In the genomic region with DNA sequence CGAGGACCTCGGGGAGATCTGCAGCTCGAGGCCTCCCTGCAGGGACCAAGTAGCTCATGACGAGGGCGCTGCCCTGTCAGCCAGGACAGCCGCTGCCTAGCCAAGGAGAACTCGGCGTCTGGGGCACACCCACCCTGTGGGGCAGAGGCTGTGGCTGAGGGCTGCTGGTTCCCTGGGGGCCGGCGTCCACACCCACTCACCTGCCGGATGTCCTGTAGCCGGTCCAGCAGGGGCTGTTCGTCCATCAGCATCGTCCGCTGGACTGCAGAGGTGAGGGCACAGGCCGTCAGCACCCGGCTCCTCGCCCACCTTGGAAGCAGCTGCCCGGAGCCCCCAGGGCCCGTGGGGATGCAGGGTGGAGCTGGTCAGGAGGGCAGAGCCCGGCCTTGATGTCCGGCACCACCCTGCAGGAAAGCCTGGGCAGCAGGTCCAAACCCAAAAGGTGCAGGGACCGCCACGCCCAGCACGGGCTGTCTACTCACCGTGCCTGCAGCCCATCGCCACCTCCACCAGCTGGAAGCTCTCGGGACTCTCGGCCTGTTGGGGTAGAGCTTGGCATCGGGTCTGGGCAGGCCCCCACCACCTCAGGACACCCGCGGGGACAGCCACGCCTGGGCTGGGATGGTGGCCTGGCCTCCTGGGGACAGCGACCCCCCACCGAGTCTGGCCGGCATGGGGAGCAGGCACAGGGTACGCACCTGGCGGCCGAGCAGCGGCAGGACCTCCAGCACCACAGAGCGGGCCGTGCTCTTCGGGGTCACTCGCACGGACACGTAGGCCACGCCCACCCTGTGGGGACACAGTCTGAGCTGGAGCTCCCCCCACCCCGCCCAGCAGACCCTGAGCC, we compare ENCODE assay signal across 16 cellular contexts. TPM values are rescaled to one million over a fixed set of nuclear protein-coding genes. Genes with fewer than 3 reads are reported as not detected.
DNase-seq lines count a peak whose midpoint lies in the region; ATAC-seq, FAIRE-seq and TF ChIP-seq lines count a peak whose summit lies in the region.
"Had no signal": no experiment of that assay in that cellular context is flagged by ENCODE, and none has a peak within 500 bp of the region (broad histone marks: within the 10 kb centered on the region; RNA-seq: fewer than 3 reads in every experiment).

No MANE protein-coding gene starts in this region.

- peaks cover 9% of the 10 kb centered on the region for H3K36me3 ChIP-seq in right atrium auricular region
- H3K36me3 ChIP-seq in H1 (ENCODE audit: control insufficient read depth in 2 of 4, insufficient read depth in 4 of 4, low read length in 3 of 4) = no peaks in the 10 kb centered on the region
- peaks cover 0 to 44% of the 10 kb centered on the region in 2 experiments for H3K36me3 ChIP-seq in SK-N-SH (replicated peaks in 1 of 2; ENCODE audit: control insufficient read depth in 1 of 2, insufficient read depth in 2 of 2, low read length in 1 of 2)

- no peak overlapping the region for H2AFZ ChIP-seq in H1 (ENCODE audit: low read length)
- H2AFZ ChIP-seq in SK-N-SH (ENCODE audit: low read depth) = no peak overlapping the region

- H4K8ac ChIP-seq in H1 (ENCODE audit: extremely low read depth, insufficient read depth, low read length) = peak overlapping the region; percentile 25; the same call in 1 of the 2 replicates

- H3K4me1 ChIP-seq in right cardiac atrium (ENCODE audit: control insufficient read depth, insufficient read depth, low read length) (no peaks in the 10 kb centered on the region), right atrium auricular region (peaks cover 0 to 17% of the 10 kb centered on the region in 2 donors), H1 (replicated peaks in 1 of 4; ENCODE audit: control insufficient read depth in 3 of 4, insufficient read depth in 4 of 4, low read length in 3 of 4) (peaks cover 0 to 7% (median 3%) of the 10 kb centered on the region in 4 experiments; a peak in 3 of 7 replicates), SK-N-SH (ENCODE audit: control insufficient read depth in 1 of 2, insufficient read depth in 2 of 2, low read depth in 1 of 2, low read length in 1 of 2) (peaks cover 0 to 1% of the 10 kb centered on the region in 2 experiments; a peak in 1 of 4 replicates)
- H3K4me1 ChIP-seq: Caco-2 had no signal

- H3K56ac ChIP-seq in H1 (replicated peaks; ENCODE audit: insufficient read length, low read depth, low read length) = no peak overlapping the region

- no peaks in the 10 kb centered on the region for H3F3A ChIP-seq in SK-N-SH (replicated peaks; ENCODE audit: insufficient read depth)

- no peak overlapping the region for H2BK120ac ChIP-seq in H1 (replicated peaks; ENCODE audit: low read depth, low read length)

- H3K14ac ChIP-seq in H1 (ENCODE audit: insufficient read length) = no peak overlapping the region

- H3K79me2 ChIP-seq in H1 (ENCODE audit: control insufficient read depth in 1 of 2, insufficient read depth in 2 of 2, low read length in 2 of 2) = no peaks in the 10 kb centered on the region
- H3K79me2 ChIP-seq in SK-N-SH (ENCODE audit: insufficient read depth) = peaks cover 7% of the 10 kb centered on the region; the same call in 1 of the 2 replicates

- H3K9me3 ChIP-seq in right cardiac atrium (ENCODE audit: control insufficient read depth, low read length) (no peaks in the 10 kb centered on the region), right atrium auricular region (no peaks in the 10 kb centered on the region), H1 (ENCODE audit: insufficient read depth in 2 of 2, low read depth in 1 of 2, low read length in 1 of 2) (no peaks in the 10 kb centered on the region), SK-N-SH (no peaks in the 10 kb centered on the region)
- H3K9me3 ChIP-seq: BLaER1, Caco-2 had no signal

- no peak overlapping the region for H3K18ac ChIP-seq in H1 (ENCODE audit: extremely low read depth, low read length)

- WGBS in right cardiac atrium = 91% methylated on average over 48 of the region's 48 CpGs
- 90% methylated on average over 42 of the region's 48 CpGs; no CpG with 5 or more reads in 1 of the 2 experiments for WGBS in H1 (ENCODE audit: extremely low coverage in 1 of 2, insufficient coverage in 1 of 2, insufficient read length in 1 of 2, insufficient replicate concordance in 2 of 2, low coverage in 1 of 2, low lambda C conversion rate in 2 of 2, missing lambda C conversion rate in 1 of 2), 2 experiments
- 100% methylated on average over 1 of the region's 48 CpGs for WGBS in SK-N-SH (ENCODE audit: low lambda C conversion rate)

- no peak for TF ChIP-seq CTCF in right atrium auricular region (IDR thresholded peaks at IDR 0.05)
- no peak for TF ChIP-seq CTCF in H1 (IDR thresholded peaks at IDR 0.05; ENCODE audit: control extremely low read depth in 1 of 3, insufficient read depth in 1 of 3, low read depth in 1 of 3, low read length in 3 of 3)
- TF ChIP-seq CTCF in SK-N-SH (IDR thresholded peaks at IDR 0.05) = no peak

- TF ChIP-seq RAD21 in H1 (IDR thresholded peaks at IDR 0.05 in 1 of 2, conservative IDR thresholded peaks at IDR 0.05 in 1 of 2; ENCODE audit: low read depth in 2 of 2, low read length in 2 of 2) (no peak), SK-N-SH (IDR thresholded peaks at IDR 0.05; ENCODE audit: low read length) (no peak)

- H3K27ac ChIP-seq in right cardiac atrium (ENCODE audit: low read length) = no peak overlapping the region
- H3K27ac ChIP-seq in right atrium auricular region = no peak overlapping the region
- no peak overlapping the region for H3K27ac ChIP-seq in H1 (ENCODE audit: low read depth, low read length)
- H3K27ac ChIP-seq in SK-N-SH (ENCODE audit: low read depth in 2 of 2, low read length in 1 of 2) = no peak overlapping the region
- H3K27ac ChIP-seq: BLaER1 had no signal

- TF ChIP-seq POLR2A in H1 (IDR thresholded peaks at IDR 0.05; ENCODE audit: control extremely low read depth in 1 of 2, low read depth in 2 of 2, low read length in 2 of 2) = no peak

- no peak overlapping the region for H2BK5ac ChIP-seq in H1 (ENCODE audit: low read depth, low read length)

- no peaks in the 10 kb centered on the region for H3K9me2 ChIP-seq in SK-N-SH

- DNase-seq in NCI-H82 (lab: John Stamatoyannopoulos, UW) (peak; percentile 11), NCI-H82 treated with DMSO at 0.1 percent for 48 hours (lab: John Stamatoyannopoulos, UW; ENCODE audit: unreplicated experiment) (no peak), right cardiac atrium (peak in 2 of 3 donors; percentile 57 to 68), right atrium auricular region (ENCODE audit: low spot score) (no peak), H1 (ENCODE audit: low read depth in 1 of 2, low spot score in 2 of 2) (no peak), retina (peak; percentile 7), SK-N-SH (no peak)
- DNase-seq: Caco-2; CD8-positive, alpha-beta memory T cell; DND-41; GDM1; HCEC 1CT had no signal

- no peak overlapping the region for H3K23ac ChIP-seq in H1 (ENCODE audit: insufficient read length)

- POLR2A ChIA-PET in H1 (lab: Charles Lee; ENCODE audit: partially characterized antibody) (interaction anchor here (0.8 to 1.0 kb wide), 2 partner anchors 9 to 37 kb away, joined by 3 read pairs; no protein-coding TSS in a partner anchor), SK-N-SH (lab: Yijun Ruan, JAX) (no interaction called here)

- FAIRE-seq in H1 (lab: Jason Lieb, UNC) = no peak
- FAIRE-seq: GM12892 had no signal

- peaks cover 6% of the 10 kb centered on the region; the same call in 1 of the 2 replicates for H3K23me2 ChIP-seq in H1 (ENCODE audit: low read depth, low read length)

- H4K20me1 ChIP-seq in H1 (replicated peaks in 1 of 2; ENCODE audit: control insufficient read depth in 1 of 2, insufficient read depth in 2 of 2, low read length in 2 of 2) (peaks cover 2 to 16% of the 10 kb centered on the region in 2 experiments), SK-N-SH (ENCODE audit: insufficient read depth) (peaks cover 7% of the 10 kb centered on the region)

- H2BK20ac ChIP-seq in H1 (ENCODE audit: low read length) = no peak overlapping the region

- CTCF ChIA-PET in H1 (lab: Charles Lee; ENCODE audit: partially characterized antibody) = interaction anchor here (0.6 to 2.0 kb wide), 6 partner anchors 8 to 806 kb away, joined by 3 to 6 read pairs (median 4); no protein-coding TSS in a partner anchor
- CTCF ChIA-PET in SK-N-SH (lab: Yijun Ruan, JAX) = interaction anchor here (2.1 kb wide), 1 partner anchor 20 kb away, joined by 7 read pairs; the partner anchor contains the start of gene IDUA

- H3K4me2 ChIP-seq in H1 (ENCODE audit: insufficient read depth in 1 of 2, low read depth in 2 of 2, low read length in 2 of 2) = no peak overlapping the region; a peak in 1 of 4 replicates
- H3K4me2 ChIP-seq in SK-N-SH = no peak overlapping the region
- H3K4me2 ChIP-seq: BLaER1 had no signal

- intact Hi-C loops in right cardiac atrium (cut with DNase I) = no loop called here

- no peak overlapping the region for H2AK5ac ChIP-seq in H1 (ENCODE audit: low read depth, low read length)

- H4K5ac ChIP-seq in H1 (ENCODE audit: insufficient read length, low read depth, low read length) = no peak overlapping the region

- H2BK15ac ChIP-seq in H1 (ENCODE audit: low read length) = no peak overlapping the region

- H3K4ac ChIP-seq in H1 (replicated peaks; ENCODE audit: insufficient read length, low read depth, low read length) = no peak overlapping the region

- H2BK12ac ChIP-seq in H1 (ENCODE audit: low read depth, low read length) = no peak overlapping the region

- H3K9ac ChIP-seq in H1 (replicated peaks in 1 of 4; ENCODE audit: extremely low read depth in 1 of 4, low read depth in 3 of 4, low read length in 3 of 4) = no peak overlapping the region
- no peak overlapping the region for H3K9ac ChIP-seq in SK-N-SH
- H3K9ac ChIP-seq: BLaER1 had no signal

- H3K4me3 ChIP-seq in right cardiac atrium (ENCODE audit: low read length) (no peak overlapping the region), right atrium auricular region (no peak overlapping the region), H1 (ENCODE audit: extremely low read depth in 1 of 4, insufficient read depth in 2 of 4, low read depth in 3 of 4, low read length in 4 of 4) (no peak overlapping the region), SK-N-SH (ENCODE audit: low read depth in 2 of 2, low read length in 1 of 2) (no peak overlapping the region)
- H3K4me3 ChIP-seq: BLaER1 had no signal

- TF ChIP-seq EP300 in H1 (IDR thresholded peaks at IDR 0.05; ENCODE audit: borderline replicate concordance in 1 of 2, low read depth in 2 of 2, low read length in 2 of 2) = no peak
- no peak for TF ChIP-seq EP300 in SK-N-SH (IDR thresholded peaks at IDR 0.05; ENCODE audit: borderline replicate concordance in 1 of 2, low read depth in 1 of 2, low read length in 1 of 2)

- ATAC-seq in right cardiac atrium = no peak
- ATAC-seq in HG03196 (IDR thresholded peaks at IDR 0.05; ENCODE audit: unreplicated experiment) = no peak

- H4K91ac ChIP-seq in H1 (replicated peaks; ENCODE audit: insufficient read length, low read length) = no peak overlapping the region

- H3K27me3 ChIP-seq in right cardiac atrium (ENCODE audit: control insufficient read depth, insufficient read depth) (no peaks in the 10 kb centered on the region), right atrium auricular region (no peaks in the 10 kb centered on the region), H1 (replicated peaks in 1 of 4; ENCODE audit: control insufficient read depth in 3 of 4, extremely low read depth in 1 of 4, insufficient read depth in 3 of 4, low read length in 3 of 4) (peaks cover 9 to 27% (median 16%) of the 10 kb centered on the region in 4 experiments; a peak in 6 of 7 replicates), SK-N-SH (ENCODE audit: insufficient read depth) (no peaks in the 10 kb centered on the region)
- H3K27me3 ChIP-seq: BLaER1 had no signal

- H3K79me1 ChIP-seq in H1 (ENCODE audit: low read depth, low read length) = no peaks in the 10 kb centered on the region

RNA-seq across cellular contexts. Expression of gene DGKQ, which starts 6.9 kb away (rescaled TPM):
- total RNA-seq in right cardiac atrium (1 to 10 TPM; 4.5 to 4.9 (median 4.6) TPM), right atrium auricular region (1 to 10 TPM; 3.1 to 4.8 TPM)
- polyA plus RNA-seq in right cardiac atrium (3.6 TPM), H1 (2011; rRNA removed) (7.3 and 14.5 TPM in 2 replicates), SK-N-SH (2012; rRNA removed) (10.9 and 11.5 TPM in 2 replicates)
- 9.3 and 9.7 TPM in 2 replicates for total RNA-seq in H1 (2021; fragmentation: NEBNext Ultra II Directional; extraction: Animal tissue kit (Norgen Biotek cat#: 25700))
- 11.1 TPM for polyA plus RNA-seq in H1 (2011; cell fraction: cytosol; rRNA removed)
- 97.1 TPM for polyA plus RNA-seq in H1 (2011; cell fraction: nucleus; rRNA removed)
- polyA plus RNA-seq in H1 (2012, experiment 1 of 2) = 6.3 to 10.5 TPM (median 9.8 TPM) in 4 replicates
- polyA plus RNA-seq in H1 (2012, experiment 2 of 2) = 5.8 TPM
- polyA plus RNA-seq in H1 (2013, experiment 1 of 2) = 5.9 TPM
- 5.2 TPM for polyA plus RNA-seq in H1 (2013, experiment 2 of 2)
- polyA minus RNA-seq in H1 (2011; rRNA and poly(A)+ RNA removed) = 3.4 and 6.0 TPM in 2 replicates
- polyA minus RNA-seq in H1 (2011; cell fraction: cytosol; rRNA and poly(A)+ RNA removed) = 10.1 TPM
- 13.6 TPM for polyA minus RNA-seq in H1 (2011; cell fraction: nucleus; rRNA and poly(A)+ RNA removed)
- polyA plus RNA-seq in SK-N-SH (2012; cell fraction: cytosol; rRNA removed) = 3.3 and 6.8 TPM in 2 replicates
- 50.0 and 64.3 TPM in 2 replicates for polyA plus RNA-seq in SK-N-SH (2012; cell fraction: nucleus; rRNA removed)

RNA-seq across cellular contexts. Expression of gene IDUA, which starts 20.4 kb away (rescaled TPM):
- total RNA-seq in right cardiac atrium (10 to 100 TPM; 14.7 to 17.4 (median 17.1) TPM), right atrium auricular region (10 to 100 TPM in 1 of 2 donors, 1 to 10 TPM in 1; 8.9 to 10.2 TPM)
- polyA plus RNA-seq in right cardiac atrium (8.5 TPM), H1 (2011; rRNA removed) (2.8 and 5.8 TPM in 2 replicates), SK-N-SH (2012; rRNA removed) (24.4 and 32.1 TPM in 2 replicates)
- 4.8 and 6.5 TPM in 2 replicates for total RNA-seq in H1 (2021; fragmentation: NEBNext Ultra II Directional; extraction: Animal tissue kit (Norgen Biotek cat#: 25700))
- polyA plus RNA-seq in H1 (2011; cell fraction: cytosol; rRNA removed) = 3.5 TPM
- 30.1 TPM for polyA plus RNA-seq in H1 (2011; cell fraction: nucleus; rRNA removed)
- polyA plus RNA-seq in H1 (2012, experiment 1 of 2) = 1.3 to 4.4 TPM (median 2.7 TPM) in 4 replicates
- 1.2 TPM for polyA plus RNA-seq in H1 (2012, experiment 2 of 2)
- 2.0 TPM for polyA plus RNA-seq in H1 (2013, experiment 1 of 2)
- polyA plus RNA-seq in H1 (2013, experiment 2 of 2) = 2.1 TPM
- polyA minus RNA-seq in H1 (2011; rRNA and poly(A)+ RNA removed) = 0.93 and 1.1 TPM in 2 replicates
- 2.7 TPM for polyA minus RNA-seq in H1 (2011; cell fraction: cytosol; rRNA and poly(A)+ RNA removed)
- polyA minus RNA-seq in H1 (2011; cell fraction: nucleus; rRNA and poly(A)+ RNA removed) = 8.1 TPM
- polyA plus RNA-seq in SK-N-SH (2012; cell fraction: cytosol; rRNA removed) = 5.1 and 7.1 TPM in 2 replicates
- polyA plus RNA-seq in SK-N-SH (2012; cell fraction: nucleus; rRNA removed) = 333 and 514 TPM in 2 replicates

RNA-seq across cellular contexts. Expression of gene SLC26A1, which starts 26.7 kb away (rescaled TPM):
- total RNA-seq in right cardiac atrium (under 1 TPM in 2 of 4 donors, not detected in 2; 0.36 to 0.37 TPM), right atrium auricular region (not detected)
- polyA plus RNA-seq in right cardiac atrium (0.34 TPM), H1 (2011; rRNA removed) (0.11 and 0.14 TPM in 2 replicates), SK-N-SH (2012; rRNA removed) (0.05 and 0.08 TPM in 2 replicates)
- not detected in 2 replicates for total RNA-seq in H1 (2021; fragmentation: NEBNext Ultra II Directional; extraction: Animal tissue kit (Norgen Biotek cat#: 25700))
- 0.10 TPM for polyA plus RNA-seq in H1 (2011; cell fraction: cytosol; rRNA removed)
- polyA plus RNA-seq in H1 (2011; cell fraction: nucleus; rRNA removed) = 0.57 TPM
- 0.20 to 0.67 TPM (median 0.33 TPM) in 4 replicates for polyA plus RNA-seq in H1 (2012, experiment 1 of 2)
- 0.08 TPM for polyA plus RNA-seq in H1 (2012, experiment 2 of 2)
- polyA plus RNA-seq in H1 (2013, experiment 1 of 2) = 0.14 TPM
- 0.06 TPM for polyA plus RNA-seq in H1 (2013, experiment 2 of 2)
- polyA minus RNA-seq in H1 (2011; rRNA and poly(A)+ RNA removed) = 0.07 and 0.09 TPM in 2 replicates
- polyA minus RNA-seq in H1 (2011; cell fraction: cytosol; rRNA and poly(A)+ RNA removed) = not detected
- 0.20 TPM for polyA minus RNA-seq in H1 (2011; cell fraction: nucleus; rRNA and poly(A)+ RNA removed)
- polyA plus RNA-seq in SK-N-SH (2012; cell fraction: cytosol; rRNA removed) = 0.04 and 0.13 TPM in 2 replicates
- polyA plus RNA-seq in SK-N-SH (2012; cell fraction: nucleus; rRNA removed) = 0.48 and 0.63 TPM in 2 replicates
- total RNA-seq: CD8-positive, alpha-beta memory T cell; H4 had no signal

RNA-seq across cellular contexts. Expression of gene TMEM175, which starts 34.2 kb away (rescaled TPM):
- total RNA-seq in right cardiac atrium = 10 to 100 TPM; 20.9 to 26.0 (median 23.0) TPM
- 31.1 TPM for polyA plus RNA-seq in right cardiac atrium
- 10 to 100 TPM; 20.2 to 24.0 TPM for total RNA-seq in right atrium auricular region
- 3.0 and 4.9 TPM in 2 replicates for total RNA-seq in H1 (2021; fragmentation: NEBNext Ultra II Directional; extraction: Animal tissue kit (Norgen Biotek cat#: 25700))
- polyA plus RNA-seq in H1 (2011; rRNA removed) = 20.7 and 32.8 TPM in 2 replicates
- 11.2 TPM for polyA plus RNA-seq in H1 (2011; cell fraction: cytosol; rRNA removed)
- polyA plus RNA-seq in H1 (2011; cell fraction: nucleus; rRNA removed) = 61.6 TPM
- polyA plus RNA-seq in H1 (2012, experiment 1 of 2) = 8.2 to 12.3 TPM (median 8.4 TPM) in 4 replicates
- 7.1 TPM for polyA plus RNA-seq in H1 (2012, experiment 2 of 2)
- polyA plus RNA-seq in H1 (2013, experiment 1 of 2) = 9.2 TPM
- polyA plus RNA-seq in H1 (2013, experiment 2 of 2) = 5.8 TPM
- polyA minus RNA-seq in H1 (2011; rRNA and poly(A)+ RNA removed) = 6.3 and 7.5 TPM in 2 replicates
- 2.9 TPM for polyA minus RNA-seq in H1 (2011; cell fraction: cytosol; rRNA and poly(A)+ RNA removed)
- polyA minus RNA-seq in H1 (2011; cell fraction: nucleus; rRNA and poly(A)+ RNA removed) = 7.2 TPM
- polyA plus RNA-seq in SK-N-SH (2012; rRNA removed) = 43.1 and 54.2 TPM in 2 replicates
- polyA plus RNA-seq in SK-N-SH (2012; cell fraction: cytosol; rRNA removed) = 12.9 and 16.8 TPM in 2 replicates
- 280 and 427 TPM in 2 replicates for polyA plus RNA-seq in SK-N-SH (2012; cell fraction: nucleus; rRNA removed)

RNA-seq across cellular contexts. Expression of gene GAK, which starts 34.4 kb away (rescaled TPM):
- total RNA-seq in right cardiac atrium (10 to 100 TPM; 35.5 to 40.2 (median 37.6) TPM), right atrium auricular region (10 to 100 TPM; 27.8 to 52.2 TPM)
- polyA plus RNA-seq in right cardiac atrium (45.6 TPM), H1 (2011; rRNA removed) (31.5 and 50.3 TPM in 2 replicates), SK-N-SH (2012; rRNA removed) (35.9 and 36.1 TPM in 2 replicates)
- 70.8 and 76.9 TPM in 2 replicates for total RNA-seq in H1 (2021; fragmentation: NEBNext Ultra II Directional; extraction: Animal tissue kit (Norgen Biotek cat#: 25700))
- polyA plus RNA-seq in H1 (2011; cell fraction: cytosol; rRNA removed) = 29.0 TPM
- 130 TPM for polyA plus RNA-seq in H1 (2011; cell fraction: nucleus; rRNA removed)
- polyA plus RNA-seq in H1 (2012, experiment 1 of 2) = 42.1 to 71.0 TPM (median 63.2 TPM) in 4 replicates
- 48.2 TPM for polyA plus RNA-seq in H1 (2012, experiment 2 of 2)
- 54.1 TPM for polyA plus RNA-seq in H1 (2013, experiment 1 of 2)
- 49.8 TPM for polyA plus RNA-seq in H1 (2013, experiment 2 of 2)
- 37.0 and 38.9 TPM in 2 replicates for polyA minus RNA-seq in H1 (2011; rRNA and poly(A)+ RNA removed)
- 24.0 TPM for polyA minus RNA-seq in H1 (2011; cell fraction: cytosol; rRNA and poly(A)+ RNA removed)
- 61.0 TPM for polyA minus RNA-seq in H1 (2011; cell fraction: nucleus; rRNA and poly(A)+ RNA removed)
- polyA plus RNA-seq in SK-N-SH (2012; cell fraction: cytosol; rRNA removed) = 11.0 and 18.2 TPM in 2 replicates
- polyA plus RNA-seq in SK-N-SH (2012; cell fraction: nucleus; rRNA removed) = 131 and 150 TPM in 2 replicates

Comparison
In these comparisons a context has a peak if more than half of its experiments do, and no peak if none do; other contexts are left out.
1. DNase-seq: peak in NCI-H82 (single experiment), right cardiac atrium (2 of 3) and retina (single experiment); none in NCI-H82 treated with DMSO at 0.1 percent for 48 hours (single experiment), right atrium auricular region (single experiment), H1 (0 of 2) and SK-N-SH (single experiment).